ENCODE assay signal across 33 cellular contexts in genomic region chr10:48677625-48678024, GRCh38. TPM values are rescaled to one million over a fixed set of nuclear protein-coding genes. Genes with fewer than 3 reads are reported as not detected.
"Had no signal": no experiment of that assay in that cellular context is flagged by ENCODE, and none has a peak within 500 bp of the region (broad histone marks: within the 10 kb centered on the region; RNA-seq: fewer than 3 reads in every experiment).

No MANE protein-coding gene starts in this region.

- H3K27me3 Mint-ChIP-seq: type B pancreatic cell had no signal

- H3K36me3 ChIP-seq: brain microvascular endothelial cell, gastroesophageal sphincter, ovary, prostate gland, sigmoid colon, uterus had no signal

- H3K9me3 ChIP-seq: ovary, prostate gland, uterus had no signal

- H3K4me3 ChIP-seq: gastroesophageal sphincter, hepatocyte, ovary, prostate gland, sigmoid colon, uterus had no signal

- H3K4me1 ChIP-seq: gastroesophageal sphincter, prostate gland, sigmoid colon, uterus had no signal

- H3K36me3 Mint-ChIP-seq: naive thymus-derived CD4-positive, alpha-beta T cell; type B pancreatic cell had no signal

- H3K27ac Mint-ChIP-seq: activated CD8-positive, alpha-beta T cell treated with anti-CD3 and anti-CD28 coated beads for 36 hours; activated T-helper 17 cell treated with anti-CD3 and anti-CD28 coated beads, Interleukin-2, amount 50 U/mL, for 72 hours; mesothelial cell of epicardium; naive thymus-derived CD4-positive, alpha-beta T cell; type B pancreatic cell had no signal

- H3K79me2 ChIP-seq: hepatocyte had no signal

- H3K27ac ChIP-seq: brain microvascular endothelial cell, gastroesophageal sphincter, hepatocyte, ovary, prostate gland, sigmoid colon, uterus had no signal

- ATAC-seq: activated CD8-positive, alpha-beta T cell treated with anti-CD3 and anti-CD28 coated beads for 36 hours; activated T-cell treated with anti-CD3 and anti-CD28 coated beads, Interleukin-2, amount 50 U/mL, for 4 hours; activated T-helper 17 cell treated with anti-CD3 and anti-CD28 coated beads, Interleukin-2, amount 50 U/mL, for 72 hours; gastroesophageal sphincter; left cardiac atrium; left ventricle myocardium superior had no signal

- H3K4me1 Mint-ChIP-seq: activated T-helper 17 cell treated with anti-CD3 and anti-CD28 coated beads, Interleukin-2, amount 50 U/mL, for 72 hours; mesothelial cell of epicardium; naive thymus-derived CD4-positive, alpha-beta T cell had no signal

- H2AFZ ChIP-seq: hepatocyte had no signal

- H3K27me3 ChIP-seq: hepatocyte, ovary, uterus had no signal

- H3K4me3 Mint-ChIP-seq: activated CD8-positive, alpha-beta T cell treated with anti-CD3 and anti-CD28 coated beads for 36 hours; activated T-cell treated with anti-CD3 and anti-CD28 coated beads, Interleukin-2, amount 50 U/mL, for 4 hours; activated T-helper 17 cell treated with anti-CD3 and anti-CD28 coated beads, Interleukin-2, amount 50 U/mL, for 72 hours; mesothelial cell of epicardium; naive thymus-derived CD4-positive, alpha-beta T cell; type B pancreatic cell had no signal

- H3K4me2 ChIP-seq: hepatocyte had no signal

- DNase-seq: activated CD4-positive, alpha-beta T cell treated with anti-CD3 and anti-CD28 coated beads for 1 hour; activated CD4-positive, alpha-beta T cell treated with anti-CD3 and anti-CD28 coated beads, Interleukin-2, amount 50 U/mL, for 1 hour; activated CD8-positive, alpha-beta T cell treated with anti-CD3 and anti-CD28 coated beads for 36 hours; activated gamma-delta T cell treated with Interleukin-2 at 50 U/mL for 16 hours; activated naive CD4-positive, alpha-beta T cell treated with anti-CD3 and anti-CD28 coated beads, Interleukin-2, amount 50 U/mL, for 16 hours; activated T-cell treated with anti-CD3 and anti-CD28 coated beads, Interleukin-2, amount 50 U/mL, for 4 hours; amniotic stem cell; brain microvascular endothelial cell; caudate nucleus; cortex of kidney; left cardiac atrium; left ventricle myocardium superior; mammary epithelial cell; naive thymus-derived CD4-positive, alpha-beta T cell; ovary; retina; sigmoid colon; small intestine; stimulated activated CD4-positive, alpha-beta T cell treated with anti-CD3 and anti-CD28 coated beads, Interleukin-1b, Interleukin-23, amount 100 ng/mL, for 48 hours; stimulated activated CD4-positive, alpha-beta T cell treated with anti-CD3 and anti-CD28 coated beads, Interleukin-4, amount 100 ng/mL, for 4 hours; stimulated activated CD8-positive, alpha-beta memory T cell treated with anti-CD3 and anti-CD28 coated beads, Interleukin-4, amount 100 ng/mL, for 48 hours; stimulated activated naive CD4-positive, alpha-beta T cell; T-helper 2 cell; uterus had no signal

RNA-seq across cellular contexts. Expression of gene WDFY4, which starts 7.0 kb away (rescaled TPM):
- total RNA-seq: chondrocyte, fibroblast of villous mesenchyme had no signal
- polyA plus RNA-seq: neural cell had no signal
